ENCODE assay signal across 31 cellular contexts in the genomic region with DNA sequence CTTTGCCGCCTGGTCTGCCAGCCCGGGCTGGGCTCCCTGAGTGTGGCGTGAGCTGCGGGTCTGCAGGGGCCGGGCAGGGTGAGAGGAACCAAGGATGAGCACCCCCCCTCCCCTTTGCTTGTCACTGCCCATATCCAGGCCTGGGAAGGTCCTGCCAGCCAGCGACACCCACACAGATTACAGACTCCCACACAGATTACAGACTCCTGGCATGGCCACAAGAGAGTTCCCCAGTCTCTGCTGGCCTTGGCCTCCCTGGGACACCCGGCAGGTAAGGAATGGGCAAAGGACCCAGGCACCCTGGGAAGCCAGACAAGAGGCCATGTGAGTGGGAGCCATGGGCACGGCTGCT. TPM values are rescaled to one million over a fixed set of nuclear protein-coding genes. Genes with fewer than 3 reads are reported as not detected.
DNase-seq lines count a peak whose midpoint lies in the region; ATAC-seq, FAIRE-seq and TF ChIP-seq lines count a peak whose summit lies in the region.
"Had no signal": no experiment of that assay in that cellular context is flagged by ENCODE, and none has a peak within 500 bp of the region (broad histone marks: within the 10 kb centered on the region; RNA-seq: fewer than 3 reads in every experiment).

No MANE protein-coding gene starts in this region.

- H3K9me2 ChIP-seq in PC-3 (replicated peaks; ENCODE audit: low read length): no peaks in the 10 kb centered on the region

- H3F3A ChIP-seq in PC-3 (ENCODE audit: low read length, unreplicated experiment): no peaks in the 10 kb centered on the region

- H3K4me2 ChIP-seq in PC-3 (ENCODE audit: low read length): no peak overlapping the region

- no peak for FAIRE-seq in kidney (lab: Jason Lieb, UNC)

- H3K9me3 ChIP-seq in HEK293 (ENCODE audit: control insufficient read depth, insufficient read depth, low read depth, low read length) (no peaks in the 10 kb centered on the region), iPS-20b (ENCODE audit: insufficient read depth, low read depth, low read length) (no peaks in the 10 kb centered on the region), PC-3 (ENCODE audit: low read length) (no peaks in the 10 kb centered on the region), kidney (ENCODE audit: control insufficient read depth in 1 of 2, low read length in 2 of 2) (no peaks in the 10 kb centered on the region)
- H3K9me3 ChIP-seq: gastroesophageal sphincter, left lung, neutrophil, right lobe of liver, spleen, tibial artery had no signal

- peaks cover 7% of the 10 kb centered on the region for H3K4me1 ChIP-seq in HEK293 (ENCODE audit: control insufficient read depth, insufficient read depth, low read length)
- peaks cover 10% of the 10 kb centered on the region; the same call in 1 of the 2 replicates for H3K4me1 ChIP-seq in iPS-20b (ENCODE audit: insufficient read depth, low read length)
- no peaks in the 10 kb centered on the region for H3K4me1 ChIP-seq in PC-3 (ENCODE audit: insufficient read depth, low read length)
- peaks cover 0 to 13% of the 10 kb centered on the region in 2 donors for H3K4me1 ChIP-seq in kidney (ENCODE audit: control insufficient read depth in 1 of 2, insufficient read depth in 1 of 2, low read depth in 1 of 2, low read length in 2 of 2)

- H3K27me3 ChIP-seq in iPS-20b (ENCODE audit: insufficient read depth, low read length) (peaks cover 100% of the 10 kb centered on the region), PC-3 (ENCODE audit: low read length) (no peaks in the 10 kb centered on the region)
- H3K27me3 ChIP-seq: right lobe of liver had no signal

- POLR2A ChIA-PET in HEK293 (lab: Yijun Ruan, JAX) (no interaction called here), PC-3 (lab: Charles Lee; ENCODE audit: unreplicated experiment) (no interaction called here)

- H2AFZ ChIP-seq in PC-3 (ENCODE audit: low read length): no peak overlapping the region
- H2AFZ ChIP-seq: hepatocyte had no signal

- H3K27ac ChIP-seq in HEK293 (ENCODE audit: extremely low read depth, low read depth, low read length): no peak overlapping the region
- peak overlapping the region; percentile 39 for H3K27ac ChIP-seq in caudate nucleus (ENCODE audit: low read depth, low read length)
- H3K27ac ChIP-seq in iPS-20b (ENCODE audit: low read length): no peak overlapping the region
- peak overlapping the region; percentile 88 for H3K27ac ChIP-seq in substantia nigra (ENCODE audit: low read depth, low read length, poor library complexity, severe bottlenecking)
- no peak overlapping the region for H3K27ac ChIP-seq in PC-3 (ENCODE audit: low read length)
- H3K27ac ChIP-seq in kidney (ENCODE audit: low read depth in 2 of 2, low read length in 2 of 2): no peak overlapping the region
- H3K27ac ChIP-seq: gastroesophageal sphincter, hepatocyte, left lung, neutrophil, right lobe of liver, spleen, tibial artery had no signal

- peak in 1 of 61 donors; percentile 17 for DNase-seq in caudate nucleus (lab: John Stamatoyannopoulos, UW)
- peak in 1 of 49 donors; percentile 66 for DNase-seq in substantia nigra (lab: John Stamatoyannopoulos, UW)
- no peak for DNase-seq in PC-3
- DNase-seq in kidney: no peak
- no peak for DNase-seq in DMS114 treated with DMSO at 0.1 percent for 48 hours (lab: John Stamatoyannopoulos, UW; ENCODE audit: unreplicated experiment)
- DNase-seq: activated CD4-positive, alpha-beta T cell treated with anti-CD3 and anti-CD28 coated beads, Interleukin-2, amount 50 U/mL, for 48 hours; activated CD4-positive, CD25-positive, alpha-beta regulatory T cell treated with anti-CD3 and anti-CD28 coated beads, Interleukin-2, amount 50 U/mL, for 72 hours; activated T-cell treated with anti-CD3 and anti-CD28 coated beads, Interleukin-2, amount 50 U/mL, for 72 hours; COR-L47; DMS53; GDM1; HFFc6; KG1; left lung; mesenchymal stem cell; NCI-H1092 treated with DMSO at 0.1 percent for 48 hours; NCI-H187 treated with DMSO at 0.1 percent for 48 hours; NK-92 treated with Interleukin-12 subunit alpha and Interleukin-12 subunit beta, amount 100 ng/mL, for 24 hours; right lobe of liver; spleen; stimulated activated CD4-positive, alpha-beta T cell treated with anti-CD3 and anti-CD28 coated beads, Interleukin-2, amount 100 ng/mL, for 24 hours; tibial artery had no signal

- BruUV-seq in PC-3 (replicated peaks; lab: Mats Ljungman, UMichigan): no TSS peak

- no peaks in the 10 kb centered on the region for H4K20me1 ChIP-seq in PC-3 (ENCODE audit: low read length)

- H3K9ac ChIP-seq in iPS-20b (ENCODE audit: low read depth, low read length) (no peak overlapping the region), PC-3 (ENCODE audit: low read length) (no peak overlapping the region), kidney (ENCODE audit: low read length in 2 of 2) (no peak overlapping the region)

- no peak for TF ChIP-seq CTCF in HEK293 (tag by site-specific recombination; IDR thresholded peaks at IDR 0.05)
- no peak for TF ChIP-seq CTCF in PC-3 (conservative IDR thresholded peaks at IDR 0.05; ENCODE audit: low read depth, low read length)
- TF ChIP-seq CTCF in kidney (IDR thresholded peaks at IDR 0.05; ENCODE audit: borderline replicate concordance, extremely low read depth, insufficient read depth): no peak

- H3K79me2 ChIP-seq in PC-3 (ENCODE audit: low read length): no peaks in the 10 kb centered on the region
- H3K79me2 ChIP-seq: hepatocyte had no signal

- ATAC-seq in PC-3 (no peak), GM18517 (IDR thresholded peaks at IDR 0.05; ENCODE audit: unreplicated experiment) (no peak)
- ATAC-seq: activated T-cell treated with anti-CD3 and anti-CD28 coated beads, Interleukin-2, amount 50 U/mL, for 72 hours; gastroesophageal sphincter; left lung; right lobe of liver; Right ventricle myocardium inferior; SK-N-SH treated with all-trans-retinoic acid at 6 μM for 48 hours had no signal

- peaks cover 0 to 7% of the 10 kb centered on the region in 2 experiments; a peak in 1 of 3 replicates for H3K36me3 ChIP-seq in HEK293 (ENCODE audit: control insufficient read depth in 2 of 2, insufficient read depth in 1 of 2, low read length in 2 of 2)
- no peaks in the 10 kb centered on the region for H3K36me3 ChIP-seq in iPS-20b (ENCODE audit: insufficient read depth, low read depth, low read length)
- H3K36me3 ChIP-seq in PC-3 (ENCODE audit: low read depth, low read length): no peaks in the 10 kb centered on the region
- no peaks in the 10 kb centered on the region for H3K36me3 ChIP-seq in kidney (ENCODE audit: control insufficient read depth in 1 of 2, insufficient read depth in 2 of 2, low read length in 2 of 2)
- H3K36me3 ChIP-seq: gastroesophageal sphincter, left lung, neutrophil, right lobe of liver, spleen, tibial artery had no signal

- H3K4me3 ChIP-seq in HEK293 (ENCODE audit: low read depth, low read length) (no peak overlapping the region), iPS-20b (ENCODE audit: low read length) (peak overlapping the region; percentile 58), PC-3 (ENCODE audit: low read length) (no peak overlapping the region), kidney (ENCODE audit: low read length in 2 of 2) (no peak overlapping the region)
- H3K4me3 ChIP-seq: gastroesophageal sphincter, hepatocyte, left lung, right lobe of liver, tibial artery had no signal

- intact Hi-C loops in PC-3 (cut with micrococcal nuclease) (no loop called here), kidney (cut with DNase I) (no loop called here)

- CTCF ChIA-PET in HEK293 (lab: Yijun Ruan, JAX) (interaction anchor here (0.6 to 2.3 kb wide), 4 partner anchors 20 to 296 kb away, joined by 3 to 14 read pairs (median 4); no protein-coding TSS in a partner anchor), PC-3 (lab: Charles Lee) (no interaction called here)

TF ChIP-seq in HEK293, 187 proteins besides CTCF, POLR2A, EP300 and RAD21:
- TF ChIP-seq ZFHX2 (tag by site-specific recombination; conservative IDR thresholded peaks at IDR 0.05) (peak; percentile 86), ZNF416 (tag by site-specific recombination; IDR thresholded peaks at IDR 0.05) (no peak), ZNF558 (tag by site-specific recombination; IDR thresholded peaks at IDR 0.05) (no peak), ZNF585B (tag by site-specific recombination; IDR thresholded peaks at IDR 0.05) (no peak), EGR2 (tag by site-specific recombination; IDR thresholded peaks at IDR 0.05; ENCODE audit: low read depth) (peak; percentile 65), ZNF266 (tag by site-specific recombination; IDR thresholded peaks at IDR 0.05; ENCODE audit: low read depth) (no peak)
- TF ChIP-seq, protein P1, sequence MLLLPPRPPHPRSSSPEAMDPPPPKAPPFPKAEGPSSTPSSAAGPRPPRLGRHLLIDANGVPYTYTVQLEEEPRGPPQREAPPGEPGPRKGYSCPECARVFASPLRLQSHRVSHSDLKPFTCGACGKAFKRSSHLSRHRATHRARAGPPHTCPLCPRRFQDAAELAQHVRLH (tag by site-specific recombination; IDR thresholded peaks at IDR 0.05): no peak

RNA-seq across cellular contexts. Expression of gene SRCIN1, which starts 41.5 kb away (rescaled TPM):
- 1.8 and 2.6 TPM in 2 replicates for total RNA-seq in PC-3 (2014; rRNA removed)
- total RNA-seq in kidney: 6.1 TPM
- 0.34 TPM for polyA plus RNA-seq in kidney (ENCODE audit: insufficient read depth, low read depth, low replicate concordance)
- total RNA-seq: HFFc6 had no signal
- polyA plus RNA-seq: fibroblast of lung had no signal

Comparison
In these comparisons a context has a peak if more than half of its experiments do, and no peak if none do; other contexts are left out.
1. H3K27ac ChIP-seq: peak in caudate nucleus (single experiment) and substantia nigra (single experiment); none in HEK293 (single experiment), iPS-20b (single experiment), PC-3 (single experiment) and kidney (0 of 2).